Comparison of ENCODE assay signal across 10 cellular contexts in genomic region chr10:128211064-128211504, GRCh38.
DNase-seq lines count a peak whose midpoint lies in the region; ATAC-seq, FAIRE-seq and TF ChIP-seq lines count a peak whose summit lies in the region.
"Had no signal": no experiment of that assay in that cellular context is flagged by ENCODE, and none has a peak within 500 bp of the region (broad histone marks: within the 10 kb centered on the region; RNA-seq: fewer than 3 reads in every experiment).

No MANE protein-coding gene starts in this region.

- no peak overlapping the region for H3K4ac ChIP-seq in trophoblast cell (ENCODE audit: low read depth, low read length)

- H3K14ac ChIP-seq in trophoblast cell (ENCODE audit: low read length), result no peak overlapping the region

- no peak overlapping the region for H4K91ac ChIP-seq in trophoblast cell (ENCODE audit: low read depth, low read length)

- no peaks in the 10 kb centered on the region for H3K9me2 ChIP-seq in DOHH2 (replicated peaks; ENCODE audit: control insufficient read depth, low read length)

- H3K9me3 ChIP-seq in DOHH2 (ENCODE audit: control insufficient read depth, insufficient read depth, low read length), result no peaks in the 10 kb centered on the region
- no peaks in the 10 kb centered on the region for H3K9me3 ChIP-seq in NT2/D1 (ENCODE audit: insufficient read depth, low read length)
- H3K9me3 ChIP-seq in esophagus squamous epithelium, result no peaks in the 10 kb centered on the region
- peaks cover 2% of the 10 kb centered on the region for H3K9me3 ChIP-seq in trophoblast cell (ENCODE audit: insufficient read depth, low read depth, low read length)

- no peak overlapping the region for H2AK5ac ChIP-seq in trophoblast cell (ENCODE audit: low read length)

- H3K9ac ChIP-seq in NT2/D1 (ENCODE audit: insufficient read length, low read depth) (peak overlapping the region; percentile 70), trophoblast cell (ENCODE audit: low read length) (no peak overlapping the region)

- no peak overlapping the region for H3K18ac ChIP-seq in trophoblast cell (ENCODE audit: low read length)

- H3K36me3 ChIP-seq in DOHH2 (ENCODE audit: control insufficient read depth, low read length), result no peaks in the 10 kb centered on the region
- H3K36me3 ChIP-seq in NT2/D1 (ENCODE audit: insufficient read depth, insufficient read length, low read length), result no peaks in the 10 kb centered on the region
- H3K36me3 ChIP-seq in esophagus squamous epithelium, result no peaks in the 10 kb centered on the region
- H3K36me3 ChIP-seq in trophoblast cell (ENCODE audit: control insufficient read depth in 1 of 2, insufficient read depth in 2 of 2, low read length in 2 of 2), result no peaks in the 10 kb centered on the region

- intact Hi-C loops in esophagus squamous epithelium (cut with DNase I), result no loop called here

- TF ChIP-seq CTCF in DOHH2 (IDR thresholded peaks at IDR 0.05; ENCODE audit: low read depth, low read length, poor library complexity, severe bottlenecking) (no peak), esophagus squamous epithelium (IDR thresholded peaks at IDR 0.05) (no peak)

- peaks cover 2% of the 10 kb centered on the region for H3K79me1 ChIP-seq in trophoblast cell (ENCODE audit: low read length)

- no peaks in the 10 kb centered on the region for H3F3A ChIP-seq in DOHH2 (ENCODE audit: control insufficient read depth, insufficient read depth)

- TF ChIP-seq POLR2A in esophagus squamous epithelium (IDR thresholded peaks at IDR 0.05) (no peak), H54 (IDR thresholded peaks at IDR 0.05; ENCODE audit: low read depth, low read length) (no peak)

- H3K4me1 ChIP-seq in DOHH2 (ENCODE audit: control insufficient read depth, low read length) (peaks cover 5% of the 10 kb centered on the region), NT2/D1 (ENCODE audit: insufficient read depth, insufficient read length) (no peaks in the 10 kb centered on the region), esophagus squamous epithelium (peaks cover 0 to 25% (median 5%) of the 10 kb centered on the region in 3 donors), trophoblast cell (ENCODE audit: control insufficient read depth in 1 of 2, insufficient read depth in 2 of 2, low read length in 2 of 2) (peaks cover 0 to 2% of the 10 kb centered on the region in 2 experiments)
- H3K4me1 ChIP-seq: foreskin keratinocyte had no signal

- peak overlapping the region; percentile 96 for H2AFZ ChIP-seq in trophoblast cell (ENCODE audit: insufficient read depth, low read length, poor library complexity)

- no peak overlapping the region for H3K23ac ChIP-seq in trophoblast cell (ENCODE audit: low read length)

- H3K27me3 ChIP-seq in DOHH2 (ENCODE audit: control insufficient read depth, low read length) (peaks cover 4% of the 10 kb centered on the region; the same call in 1 of the 2 replicates), NT2/D1 (ENCODE audit: insufficient read depth, insufficient read length) (peaks cover 6% of the 10 kb centered on the region), esophagus squamous epithelium (peaks cover 0 to 15% (median 0%) of the 10 kb centered on the region in 4 donors), trophoblast cell (ENCODE audit: insufficient read depth, low read length) (no peaks in the 10 kb centered on the region)
- H3K27me3 ChIP-seq: foreskin keratinocyte had no signal

- no peaks in the 10 kb centered on the region for H4K20me1 ChIP-seq in DOHH2 (ENCODE audit: control insufficient read depth, insufficient read depth, low read depth, low read length)

- WGBS in esophagus squamous epithelium, 2 donors, result 64 to 91% methylated on average over 7 to 8 of the region's 25 CpGs
- no CpG with 5 or more reads among the region's 25 CpGs for WGBS in trophoblast cell (ENCODE audit: extremely low coverage, insufficient coverage, insufficient read length)

- H3K79me2 ChIP-seq in DOHH2 (ENCODE audit: control insufficient read depth, low read length), result no peaks in the 10 kb centered on the region
- no peaks in the 10 kb centered on the region for H3K79me2 ChIP-seq in trophoblast cell (ENCODE audit: control insufficient read depth, insufficient read depth, low read length, poor library complexity)

- peak overlapping the region; percentile 54 for H4K12ac ChIP-seq in trophoblast cell (ENCODE audit: low read depth, low read length)

- peak overlapping the region; percentile 61 for H3K4me2 ChIP-seq in DOHH2 (ENCODE audit: low read length)
- peak overlapping the region; percentile 86 for H3K4me2 ChIP-seq in trophoblast cell (ENCODE audit: low read length)

- DNase-seq in NT2/D1 (ENCODE audit: low read depth, low spot score) (no peak), esophagus squamous epithelium (lab: John Stamatoyannopoulos, UW) (no peak), trophoblast cell (no peak), SK-N-DZ (ENCODE audit: low spot score) (no peak), H54 (ENCODE audit: insufficient read length, low spot score) (no peak), NCI-H524 treated with DMSO at 0.1 percent for 48 hours (lab: John Stamatoyannopoulos, UW) (no peak)
- DNase-seq: amniotic stem cell had no signal

- no peak for FAIRE-seq in H54 (lab: Jason Lieb, UNC)

- ATAC-seq in GM18907 (IDR thresholded peaks at IDR 0.05; ENCODE audit: unreplicated experiment), result no peak

- H2BK12ac ChIP-seq in trophoblast cell (ENCODE audit: low read length), result no peak overlapping the region

- H4K8ac ChIP-seq in trophoblast cell (ENCODE audit: low read depth, low read length), result no peak overlapping the region

- no peak overlapping the region for H2BK5ac ChIP-seq in trophoblast cell (ENCODE audit: low read depth, low read length, poor library complexity)

- no peak overlapping the region for H2BK120ac ChIP-seq in trophoblast cell (ENCODE audit: insufficient read depth, low read length, poor library complexity)

- H3K27ac ChIP-seq in DOHH2 (ENCODE audit: low read depth, low read length), result no peak overlapping the region
- H3K27ac ChIP-seq in esophagus squamous epithelium, result peak overlapping the region in 2 of 4 donors; percentile 52 to 80
- H3K27ac ChIP-seq in trophoblast cell (ENCODE audit: low read depth, low read length), result no peak overlapping the region
- H3K27ac ChIP-seq: foreskin keratinocyte had no signal

- H3K4me3 ChIP-seq in DOHH2 (ENCODE audit: low read length), result peak overlapping the region; percentile 61; the same call in 1 of the 2 replicates
- peak overlapping the region; percentile 71 for H3K4me3 ChIP-seq in NT2/D1 (ENCODE audit: insufficient read length, low read depth)
- H3K4me3 ChIP-seq in esophagus squamous epithelium, result peak overlapping the region; percentile 42 to 81 (median 70)
- no peak overlapping the region for H3K4me3 ChIP-seq in trophoblast cell (ENCODE audit: low read depth, low read length)
